11 cellular contexts compared by ENCODE assay signal in the genomic region with DNA sequence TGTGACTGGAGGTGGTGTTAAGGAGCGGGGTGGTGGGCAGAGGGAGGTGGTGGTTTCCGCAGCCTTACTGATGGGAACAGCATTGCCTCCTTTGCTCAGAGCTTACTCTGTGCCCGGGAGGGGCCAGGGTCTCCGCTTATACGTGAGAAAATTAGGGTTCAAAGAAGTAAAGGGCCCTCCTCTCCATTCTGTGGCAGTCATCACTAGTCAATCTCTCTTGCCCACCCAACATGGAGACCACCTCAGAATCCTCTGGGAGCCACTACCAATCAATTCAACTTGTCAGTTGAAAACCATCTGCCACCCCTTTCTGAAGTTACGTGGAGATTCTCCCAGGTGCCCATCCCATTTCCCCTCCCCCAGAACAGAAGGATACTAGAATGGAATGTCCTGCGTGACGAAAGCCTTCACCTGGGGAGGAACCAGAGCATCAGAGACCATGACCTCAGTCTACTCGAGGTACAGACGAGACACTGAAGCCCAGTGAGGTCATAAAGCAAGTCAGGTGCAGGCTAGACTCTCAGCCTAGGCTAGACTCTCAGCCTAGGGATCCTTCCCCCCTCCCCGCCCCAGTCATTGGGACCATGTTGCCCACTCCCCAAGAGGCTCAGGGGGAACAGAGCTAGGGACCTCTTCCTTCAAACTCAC. TPM values are rescaled to one million over a fixed set of nuclear protein-coding genes. Genes with fewer than 3 reads are reported as not detected.
A peak's percentile ranks its signal among the peaks of the same experiment; 100 is the strongest.
DNase-seq lines count a peak whose midpoint lies in the region; ATAC-seq and TF ChIP-seq lines count a peak whose summit lies in the region.
"Had no signal": no experiment of that assay in that cellular context is flagged by ENCODE, and none has a peak within 500 bp of the region (broad histone marks: within the 10 kb centered on the region; RNA-seq: fewer than 3 reads in every experiment).

No MANE protein-coding gene starts in this region.

- TF ChIP-seq CTCF in C4-2B (conservative IDR thresholded peaks at IDR 0.05) (no peak), RWPE1 (conservative IDR thresholded peaks at IDR 0.05; ENCODE audit: low read depth) (no peak), foreskin fibroblast (IDR thresholded peaks at IDR 0.05; ENCODE audit: low read depth, low read length) (no peak), sigmoid colon (IDR thresholded peaks at IDR 0.05) (no peak)

- TF ChIP-seq EP300 in sigmoid colon (IDR thresholded peaks at IDR 0.05): peak in 1 of 4 donors; percentile 64

- H3K4me1 ChIP-seq in sigmoid colon: peaks cover 0 to 63% (median 58%) of the 10 kb centered on the region in 4 donors

- no peaks in the 10 kb centered on the region for H3K9me3 ChIP-seq in sigmoid colon

- CTCF ChIA-PET in RWPE1 (lab: Yijun Ruan, JAX): interaction anchor here (0.6 kb wide), 1 partner anchor 57 kb away, joined by 4 read pairs; no protein-coding TSS in a partner anchor

- peaks cover 15 to 42% (median 21%) of the 10 kb centered on the region in 4 donors for H3K36me3 ChIP-seq in sigmoid colon

- DNase-seq in RWPE1 (ENCODE audit: low spot score) (no peak), foreskin fibroblast (no peak), sigmoid colon (peak; percentile 79), SHP77 treated with DMSO at 0.1 percent for 48 hours (lab: John Stamatoyannopoulos, UW) (no peak), DMS114 treated with DMSO at 0.1 percent for 48 hours (lab: John Stamatoyannopoulos, UW; ENCODE audit: unreplicated experiment) (no peak)
- DNase-seq in activated effector memory CD4-positive, alpha-beta T cell treated with anti-CD3 and anti-CD28 coated beads, Interleukin-2, amount 50 U/mL, for 16 hours: no peak
- DNase-seq: activated CD8-positive, alpha-beta memory T cell treated with anti-CD3 and anti-CD28 coated beads for 24 hours; NCI-H446 treated with DMSO at 0.1 percent for 48 hours had no signal

- H3K27me3 ChIP-seq in sigmoid colon: no peaks in the 10 kb centered on the region

- ATAC-seq in GM18517 (IDR thresholded peaks at IDR 0.05; ENCODE audit: unreplicated experiment): no peak
- ATAC-seq: stimulated activated memory B cell treated with anti-CD40 and anti-IgM and Interleukin-4, amounts not matched to agents 10 μg/mL and 1 μg/mL and 100 μg/mL, for 72 hours had no signal

- H3K27ac ChIP-seq in C4-2B (peak overlapping the region; percentile 80; the same call in 1 of the 2 replicates), RWPE1 (peak overlapping the region; percentile 67), sigmoid colon (peak overlapping the region; percentile 96 to 100 (median 99))

- intact Hi-C loops in sigmoid colon (cut with DNase I): loop anchor here (1.0 to 5.0 kb wide), 2 partner anchors 15 to 182 kb away; no protein-coding TSS in a partner anchor

- POLR2A ChIA-PET in RWPE1 (lab: Yijun Ruan, JAX; ENCODE audit: low non-redundant PET): no interaction called here

- H3K4me3 ChIP-seq in foreskin fibroblast (ENCODE audit: low read depth in 1 of 2, low read length in 2 of 2) (peak overlapping the region; percentile 94 to 99), sigmoid colon (peak overlapping the region; percentile 73 to 98 (median 92))

- no peak for TF ChIP-seq POLR2A in sigmoid colon (IDR thresholded peaks at IDR 0.05)

- WGBS in sigmoid colon, 2 donors: 73 to 78% methylated on average over 11 of the region's 11 CpGs

RNA-seq across cellular contexts. Expression of gene SELENOM, which starts 2.0 kb away (rescaled TPM):
- 1,000 to 10,000 TPM in 3 of 4 donors, 100 to 1,000 TPM in 1; 868 to 1,938 (median 1,638) TPM for total RNA-seq in sigmoid colon
- 100 to 1,000 TPM in 2 of 3 donors, 10 to 100 TPM in 1; 40.9 to 192 (median 169) TPM for polyA plus RNA-seq in sigmoid colon

RNA-seq across cellular contexts. Expression of gene INPP5J, which starts 17.4 kb away (rescaled TPM):
- total RNA-seq in sigmoid colon: 1 to 10 TPM; 1.1 to 2.2 (median 1.8) TPM
- 10 to 100 TPM; 11.4 to 15.3 (median 12.5) TPM for polyA plus RNA-seq in sigmoid colon

RNA-seq across cellular contexts. Expression of gene SMTN, which starts 24.3 kb away (rescaled TPM):
- total RNA-seq in sigmoid colon: 1,000 to 10,000 TPM in 3 of 4 donors, 100 to 1,000 TPM in 1; 987 to 1,789 (median 1,228) TPM
- polyA plus RNA-seq in sigmoid colon: 100 to 1,000 TPM in 1 of 3 donors, 10 to 100 TPM in 2; 23.8 to 103 (median 29.4) TPM

RNA-seq across cellular contexts. Expression of gene PLA2G3, which starts 34.9 kb away (rescaled TPM):
- total RNA-seq in sigmoid colon: not detected
- polyA plus RNA-seq in sigmoid colon: 1 to 10 TPM in 1 of 3 donors, not detected in 2; 5.2 TPM

RNA-seq across cellular contexts. Expression of gene RNF185, which starts 54.6 kb away (rescaled TPM):
- total RNA-seq in sigmoid colon: 10 to 100 TPM; 30.1 to 33.5 (median 31.6) TPM
- polyA plus RNA-seq in sigmoid colon: 10 to 100 TPM; 23.4 to 44.9 (median 43.2) TPM
